Comparison of ENCODE assay signal across 19 cellular contexts in genomic region chr9:87749335-87750035, GRCh38. TPM values are rescaled to one million over a fixed set of nuclear protein-coding genes. Genes with fewer than 3 reads are reported as not detected.
DNase-seq lines count a peak whose midpoint lies in the region; ATAC-seq, FAIRE-seq and TF ChIP-seq lines count a peak whose summit lies in the region.
"Had no signal": no experiment of that assay in that cellular context is flagged by ENCODE, and none has a peak within 500 bp of the region (broad histone marks: within the 10 kb centered on the region; RNA-seq: fewer than 3 reads in every experiment).

No MANE protein-coding gene starts in this region.

- H3K14ac ChIP-seq in trophoblast cell (ENCODE audit: low read length), result no peak overlapping the region

- TF ChIP-seq CTCF in kidney (IDR thresholded peaks at IDR 0.05; ENCODE audit: borderline replicate concordance, extremely low read depth, insufficient read depth) (no peak), HFFc6 (IDR thresholded peaks at IDR 0.05) (no peak)

- DNase-seq in right cardiac atrium (no peak), Right ventricle myocardium superior (no peak), dermis microvascular lymphatic vessel endothelial cell (ENCODE audit: low read depth in 2 of 2) (peak; percentile 38 to 50), kidney (no peak), trophoblast cell (peak; percentile 11 to 80), HFFc6 (no peak), NCI-H526 (lab: John Stamatoyannopoulos, UW) (no peak)
- no peak for DNase-seq in stimulated activated CD4-positive, alpha-beta T cell treated with anti-CD3 and anti-CD28 coated beads, Interleukin-15, amount 100 ng/mL, for 24 hours
- DNase-seq: BE2C; Caco-2; CD4-positive, alpha-beta memory T cell; DMS53; GM23248 had no signal

- no peak overlapping the region for H2BK5ac ChIP-seq in trophoblast cell (ENCODE audit: low read depth, low read length, poor library complexity)

- H3K4ac ChIP-seq in trophoblast cell (ENCODE audit: low read depth, low read length), result no peak overlapping the region

- H3K27ac Mint-ChIP-seq in HFFc6, result no peak overlapping the region
- H3K27ac Mint-ChIP-seq: CD4-positive, alpha-beta memory T cell; IgD-negative memory B cell had no signal

- no peaks in the 10 kb centered on the region for H3K79me1 ChIP-seq in trophoblast cell (ENCODE audit: low read length)

- peak; percentile 15 for FAIRE-seq in kidney (lab: Jason Lieb, UNC)
- FAIRE-seq: A549, GM18507, H54 had no signal

- no peak overlapping the region for H3K23ac ChIP-seq in trophoblast cell (ENCODE audit: low read length)

- no peaks in the 10 kb centered on the region for H3K4me1 ChIP-seq in right cardiac atrium (ENCODE audit: control insufficient read depth, insufficient read depth, low read length)
- peaks cover 2 to 11% of the 10 kb centered on the region in 2 donors for H3K4me1 ChIP-seq in kidney (ENCODE audit: control insufficient read depth in 1 of 2, insufficient read depth in 1 of 2, low read depth in 1 of 2, low read length in 2 of 2)
- H3K4me1 ChIP-seq in trophoblast cell (ENCODE audit: control insufficient read depth in 1 of 2, insufficient read depth in 2 of 2, low read length in 2 of 2), result peaks cover 0 to 2% of the 10 kb centered on the region in 2 experiments
- H3K4me1 ChIP-seq: A549, BE2C, Caco-2 had no signal

- H3K18ac ChIP-seq in trophoblast cell (ENCODE audit: low read length), result no peak overlapping the region

- no peak overlapping the region for H2BK12ac ChIP-seq in trophoblast cell (ENCODE audit: low read length)

- H3K9me3 Mint-ChIP-seq in HFFc6, result peaks cover 7% of the 10 kb centered on the region; the same call in 1 of the 2 replicates

- H2AK5ac ChIP-seq in trophoblast cell (ENCODE audit: low read length), result no peak overlapping the region

- no peak overlapping the region for H2BK120ac ChIP-seq in trophoblast cell (ENCODE audit: insufficient read depth, low read length, poor library complexity)

- H3K4me3 Mint-ChIP-seq in HFFc6, result no peak overlapping the region
- H3K4me3 Mint-ChIP-seq: CD4-positive, alpha-beta memory T cell; IgD-negative memory B cell had no signal

- H3K27ac ChIP-seq in right cardiac atrium (ENCODE audit: low read length), result no peak overlapping the region
- no peak overlapping the region for H3K27ac ChIP-seq in kidney (ENCODE audit: low read depth in 2 of 2, low read length in 2 of 2)
- H3K27ac ChIP-seq in trophoblast cell (ENCODE audit: low read depth, low read length), result no peak overlapping the region
- H3K27ac ChIP-seq: A549, C4-2B, GM23248 had no signal

- H3K36me3 ChIP-seq in kidney (ENCODE audit: control insufficient read depth in 1 of 2, insufficient read depth in 2 of 2, low read length in 2 of 2) (no peaks in the 10 kb centered on the region), trophoblast cell (ENCODE audit: control insufficient read depth in 1 of 2, insufficient read depth in 2 of 2, low read length in 2 of 2) (no peaks in the 10 kb centered on the region)
- H3K36me3 ChIP-seq: BE2C had no signal

- no peak overlapping the region for H3K9ac ChIP-seq in kidney (ENCODE audit: low read length in 2 of 2)
- H3K9ac ChIP-seq in trophoblast cell (ENCODE audit: low read length), result no peak overlapping the region
- H3K9ac ChIP-seq: GM23248 had no signal

- intact Hi-C loops in right cardiac atrium (cut with DNase I), result no loop called here
- intact Hi-C loops in Right ventricle myocardium superior (cut with DNase I), result no loop called here
- intact Hi-C loops in kidney (cut with DNase I), result no loop called here

- H3K4me3 ChIP-seq in right cardiac atrium (ENCODE audit: low read length) (no peak overlapping the region), kidney (ENCODE audit: low read length in 2 of 2) (no peak overlapping the region), trophoblast cell (ENCODE audit: low read depth, low read length) (no peak overlapping the region)
- H3K4me3 ChIP-seq: A549, GM23248 had no signal

- H3K36me3 Mint-ChIP-seq in HFFc6 (ENCODE audit: low read depth), result no peaks in the 10 kb centered on the region
- H3K36me3 Mint-ChIP-seq: CD4-positive, alpha-beta memory T cell; IgD-negative memory B cell had no signal

- no peak overlapping the region for H4K12ac ChIP-seq in trophoblast cell (ENCODE audit: low read depth, low read length)

- H3K4me1 Mint-ChIP-seq in HFFc6 (ENCODE audit: low read depth), result no peaks in the 10 kb centered on the region
- H3K4me1 Mint-ChIP-seq: CD4-positive, alpha-beta memory T cell; IgD-negative memory B cell had no signal

- H3K27me3 ChIP-seq in right cardiac atrium (ENCODE audit: control insufficient read depth, insufficient read depth) (no peaks in the 10 kb centered on the region), trophoblast cell (ENCODE audit: insufficient read depth, low read length) (no peaks in the 10 kb centered on the region)

- WGBS in right cardiac atrium, result 61% methylated on average over 5 of the region's 5 CpGs
- WGBS in trophoblast cell (ENCODE audit: extremely low coverage, insufficient coverage, insufficient read length), result no CpG with 5 or more reads among the region's 5 CpGs

- H2AFZ ChIP-seq in trophoblast cell (ENCODE audit: insufficient read depth, low read length, poor library complexity), result no peak overlapping the region
- H2AFZ ChIP-seq: GM23248 had no signal

- ATAC-seq in right cardiac atrium, result peak; percentile 52 to 94
- no peak for ATAC-seq in Right ventricle myocardium superior (ENCODE audit: poor library complexity)
- ATAC-seq: A549, HCT116 had no signal

- no peaks in the 10 kb centered on the region for H3K79me2 ChIP-seq in trophoblast cell (ENCODE audit: control insufficient read depth, insufficient read depth, low read length, poor library complexity)

- peaks cover 5% of the 10 kb centered on the region for H3K27me3 Mint-ChIP-seq in HFFc6 (ENCODE audit: insufficient read depth)

- no peak overlapping the region for H4K91ac ChIP-seq in trophoblast cell (ENCODE audit: low read depth, low read length)

- H3K9me3 ChIP-seq in right cardiac atrium (ENCODE audit: control insufficient read depth, low read length) (peaks cover 2% of the 10 kb centered on the region), kidney (ENCODE audit: control insufficient read depth in 1 of 2, low read length in 2 of 2) (no peaks in the 10 kb centered on the region), trophoblast cell (ENCODE audit: insufficient read depth, low read depth, low read length) (peaks cover 1% of the 10 kb centered on the region)
- H3K9me3 ChIP-seq: BE2C, Caco-2 had no signal

- no peak overlapping the region for H3K4me2 ChIP-seq in trophoblast cell (ENCODE audit: low read length)
- H3K4me2 ChIP-seq: A549 had no signal

- H4K8ac ChIP-seq in trophoblast cell (ENCODE audit: low read depth, low read length), result no peak overlapping the region

RNA-seq across cellular contexts. Expression of gene CTSL, which starts 23.6 kb away (rescaled TPM):
- total RNA-seq in right cardiac atrium (100 to 1,000 TPM; 140 to 173 (median 143) TPM), Right ventricle myocardium superior (142 TPM), dermis microvascular lymphatic vessel endothelial cell (243 and 496 TPM in 2 replicates), kidney (139 TPM)
- polyA plus RNA-seq in right cardiac atrium (150 TPM), kidney (ENCODE audit: insufficient read depth, low read depth, low replicate concordance) (237 TPM)
- 578 and 615 TPM in 2 replicates for polyA plus RNA-seq in trophoblast cell (2013)
- total RNA-seq in HFFc6 (2021; fragmentation: NEBNext Ultra II Directional; extraction: Animal tissue kit (Norgen Biotek cat#: 25700)), result 100 to 1,000 TPM; 189 to 232 (median 210) TPM

Comparison
In these comparisons a context has a peak if more than half of its experiments do, and no peak if none do; other contexts are left out.
1. DNase-seq: peak in dermis microvascular lymphatic vessel endothelial cell (2 of 2) and trophoblast cell (2 of 2); none in right cardiac atrium (0 of 3), Right ventricle myocardium superior (single experiment), kidney (single experiment), HFFc6 (single experiment), stimulated activated CD4-positive, alpha-beta T cell treated with anti-CD3 and anti-CD28 coated beads, Interleukin-15, amount 100 ng/mL, for 24 hours (single experiment) and NCI-H526 (0 of 2).